In the genomic region with DNA sequence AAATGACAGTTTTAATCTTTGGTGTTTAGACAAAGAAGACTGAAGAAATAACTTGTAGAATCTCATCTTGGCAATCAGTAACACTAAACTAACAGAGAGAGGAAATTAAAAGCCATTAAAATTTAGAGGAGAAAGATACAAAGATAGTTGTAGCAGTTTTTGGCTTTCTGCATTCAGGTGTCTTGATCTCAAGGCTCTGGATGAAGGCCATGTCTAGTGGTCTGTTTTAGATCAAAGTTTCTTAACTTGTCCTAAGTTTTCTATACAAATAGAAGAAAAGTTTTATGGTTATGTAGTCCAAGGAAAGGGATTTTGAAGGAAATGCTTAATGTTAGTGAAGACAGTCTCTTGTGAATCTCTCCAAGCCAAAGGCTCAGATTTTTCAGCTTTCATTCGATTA, we compare ENCODE assay signal across 5 cellular contexts.
"Had no signal": no experiment of that assay in that cellular context is flagged by ENCODE, and none has a peak within 500 bp of the region (broad histone marks: within the 10 kb centered on the region; RNA-seq: fewer than 3 reads in every experiment).

No MANE protein-coding gene starts in this region.

- H3K9me3 ChIP-seq: HAP-1 had no signal

- H3K4me1 ChIP-seq: HAP-1 had no signal

- H3K4me3 ChIP-seq: HAP-1 had no signal

- DNase-seq: GOT3, H7, HFFc6 had no signal

- H3K36me3 ChIP-seq: HAP-1 had no signal

- H3K27ac ChIP-seq: HL-60 had no signal
